Comparison of ENCODE assay signal across 27 cellular contexts in genomic region chr18:41331661-41332060, GRCh38.
"Had no signal": no experiment of that assay in that cellular context is flagged by ENCODE, and none has a peak within 500 bp of the region (broad histone marks: within the 10 kb centered on the region; RNA-seq: fewer than 3 reads in every experiment).

No MANE protein-coding gene starts in this region.

- H3K4me1 ChIP-seq: adrenal gland, body of pancreas, colonic mucosa, gastrocnemius medialis, heart left ventricle had no signal

- H3K27ac ChIP-seq: adrenal gland, body of pancreas, colonic mucosa, gastrocnemius medialis, heart left ventricle, VCaP had no signal

- H3K27me3 ChIP-seq: adrenal gland, body of pancreas, colonic mucosa, gastrocnemius medialis, heart left ventricle had no signal

- H3K4me3 ChIP-seq: adrenal gland, body of pancreas, colonic mucosa, gastrocnemius medialis, heart left ventricle had no signal

- ATAC-seq: activated CD4-positive, CD25-positive, alpha-beta regulatory T cell treated with anti-CD3 and anti-CD28 coated beads, Interleukin-2, amount 50 U/mL, for 24 hours; activated CD8-positive, alpha-beta memory T cell treated with anti-CD3 and anti-CD28 coated beads, Interleukin-2, amount 10 ng/mL, durations not matched to agents 7 days and 5 days; activated CD8-positive, alpha-beta T cell treated with anti-CD3 and anti-CD28 coated beads, Interleukin-2, amount 10 ng/mL, durations not matched to agents 7 days and 5 days; activated naive CD8-positive, alpha-beta T cell treated with anti-CD3 and anti-CD28 coated beads, Interleukin-2, amount 50 U/mL, for 24 hours; body of pancreas; esophagus mucosa; gastrocnemius medialis; heart left ventricle had no signal

- H3K36me3 ChIP-seq: adrenal gland, colonic mucosa, gastrocnemius medialis, heart left ventricle had no signal

- DNase-seq: activated B cell treated with CpG ODN at 0.5 μM for 24 hours; activated CD4-positive, alpha-beta memory T cell treated with anti-CD3 and anti-CD28 coated beads for 36 hours; activated CD4-positive, alpha-beta T cell treated with anti-CD3 and anti-CD28 coated beads for 48 hours; activated CD8-positive, alpha-beta memory T cell treated with anti-CD3 and anti-CD28 coated beads, Interleukin-2, amount 10 ng/mL, durations not matched to agents 7 days and 5 days; activated CD8-positive, alpha-beta memory T cell treated with anti-CD3 and anti-CD28 coated beads, Interleukin-2, amount 50 U/mL, for 4 hours; activated CD8-positive, alpha-beta T cell treated with anti-CD3 and anti-CD28 coated beads, Interleukin-2, amount 10 ng/mL, durations not matched to agents 7 days and 5 days; activated effector memory CD4-positive, alpha-beta T cell treated with anti-CD3 and anti-CD28 coated beads, Interleukin-2, amount 50 U/mL, for 16 hours; activated naive CD4-positive, alpha-beta T cell treated with anti-CD3 and anti-CD28 coated beads for 36 hours; activated naive CD8-positive, alpha-beta T cell treated with anti-CD3 and anti-CD28 coated beads for 36 hours; activated naive CD8-positive, alpha-beta T cell treated with anti-CD3 and anti-CD28 coated beads, Interleukin-2, amount 50 U/mL, for 24 hours; activated T-cell treated with anti-CD3 and anti-CD28 coated beads, Interleukin-2, amount 50 U/mL, for 1 hour; activated T-cell treated with anti-CD3 and anti-CD28 coated beads, Interleukin-2, amount 50 U/mL, for 48 hours; adrenal gland; amygdala; aorta; body of pancreas; caudate nucleus; colonic mucosa; effector CD8-positive, alpha-beta T cell; foreskin fibroblast; gastrocnemius medialis; glutamatergic neuron; heart left ventricle; T-helper 2 cell had no signal

- H3K9me3 ChIP-seq: adrenal gland, body of pancreas, colonic mucosa, gastrocnemius medialis had no signal
